15 cellular contexts compared by ENCODE assay signal in genomic region chr18:63313409-63313917, GRCh38. TPM values are rescaled to one million over a fixed set of nuclear protein-coding genes. Genes with fewer than 3 reads are reported as not detected.
DNase-seq lines count a peak whose midpoint lies in the region; ATAC-seq and TF ChIP-seq lines count a peak whose summit lies in the region.
"Had no signal": no experiment of that assay in that cellular context is flagged by ENCODE, and none has a peak within 500 bp of the region (broad histone marks: within the 10 kb centered on the region; RNA-seq: fewer than 3 reads in every experiment).

No MANE protein-coding gene starts in this region.

- peaks cover 36% of the 10 kb centered on the region; the same call in 1 of the 2 replicates for H3F3A ChIP-seq in SU-DHL-6 (ENCODE audit: insufficient read depth)

- peaks cover 100% of the 10 kb centered on the region for H3K79me2 ChIP-seq in SU-DHL-6 (ENCODE audit: insufficient read depth, low read length)

- peaks cover 56% of the 10 kb centered on the region for H3K36me3 Mint-ChIP-seq in stimulated activated naive CD8-positive, alpha-beta T cell treated with anti-CD3 and anti-CD28 coated beads, Interleukin-15, Interleukin-2, amounts not matched to agents 100 ng/mL and 50 ng/mL, for 24 hours (ENCODE audit: low read depth)
- H3K36me3 Mint-ChIP-seq in effector memory CD8-positive, alpha-beta T cell (ENCODE audit: insufficient read depth), result peaks cover 11% of the 10 kb centered on the region
- H3K36me3 Mint-ChIP-seq in CD14-positive monocyte, result peaks cover 6 to 9% of the 10 kb centered on the region in 2 donors

- no peaks in the 10 kb centered on the region for H3K9me3 Mint-ChIP-seq in stimulated activated naive CD8-positive, alpha-beta T cell treated with anti-CD3 and anti-CD28 coated beads, Interleukin-15, Interleukin-2, amounts not matched to agents 100 ng/mL and 50 ng/mL, for 24 hours
- H3K9me3 Mint-ChIP-seq in effector memory CD8-positive, alpha-beta T cell, result no peaks in the 10 kb centered on the region
- no peaks in the 10 kb centered on the region for H3K9me3 Mint-ChIP-seq in CD14-positive monocyte

- H3K27me3 Mint-ChIP-seq in stimulated activated naive CD8-positive, alpha-beta T cell treated with anti-CD3 and anti-CD28 coated beads, Interleukin-15, Interleukin-2, amounts not matched to agents 100 ng/mL and 50 ng/mL, for 24 hours, result no peaks in the 10 kb centered on the region
- no peaks in the 10 kb centered on the region for H3K27me3 Mint-ChIP-seq in effector memory CD8-positive, alpha-beta T cell
- peaks cover 2 to 5% (median 4%) of the 10 kb centered on the region in 3 donors for H3K27me3 Mint-ChIP-seq in CD14-positive monocyte (ENCODE audit: low read depth in 3 of 3)

- H3K4me1 ChIP-seq in vagina, result peaks cover 62% of the 10 kb centered on the region
- H3K4me1 ChIP-seq in foreskin keratinocyte, result no peaks in the 10 kb centered on the region

- intact Hi-C loops in vagina (cut with DNase I), result loop anchor here (10.0 kb wide), 1 partner anchor 49 kb away; no protein-coding TSS in a partner anchor
- intact Hi-C loops in CD14-positive monocyte (cut with micrococcal nuclease), result no loop called here

- no peak for ATAC-seq in stimulated activated naive CD8-positive, alpha-beta T cell treated with anti-CD3 and anti-CD28 coated beads, Interleukin-15, Interleukin-2, amounts not matched to agents 100 U/mL and 50 U/mL, for 24 hours
- no peak for ATAC-seq in effector memory CD8-positive, alpha-beta T cell (replicated peaks)
- no peak for ATAC-seq in foreskin keratinocyte

- H3K27ac ChIP-seq in SU-DHL-6 (ENCODE audit: low read depth, low read length) (peak overlapping the region; percentile 91), vagina (peak overlapping the region; percentile 93), foreskin keratinocyte (no peak overlapping the region)
- H3K27ac ChIP-seq: suprapubic skin had no signal

- no peaks in the 10 kb centered on the region for H3K9me2 ChIP-seq in SU-DHL-6 (replicated peaks; ENCODE audit: insufficient read depth, low read length)

- H3K36me3 ChIP-seq in SU-DHL-6 (ENCODE audit: low read length), result peaks cover 44% of the 10 kb centered on the region
- no peaks in the 10 kb centered on the region for H3K36me3 ChIP-seq in vagina
- H3K36me3 ChIP-seq: Peyer's patch, suprapubic skin had no signal

- peak overlapping the region; percentile 86 for H3K4me2 ChIP-seq in SU-DHL-6 (ENCODE audit: low read depth, low read length, poor library complexity, severe bottlenecking)

- H3K4me3 ChIP-seq in SU-DHL-6 (ENCODE audit: insufficient read depth, low read length, poor library complexity, severe bottlenecking), result peak overlapping the region; percentile 85
- H3K4me3 ChIP-seq in vagina, result no peak overlapping the region
- H3K4me3 ChIP-seq: suprapubic skin had no signal

- H3K27ac Mint-ChIP-seq in stimulated activated naive CD8-positive, alpha-beta T cell treated with anti-CD3 and anti-CD28 coated beads, Interleukin-15, Interleukin-2, amounts not matched to agents 100 ng/mL and 50 ng/mL, for 24 hours, result peak overlapping the region; percentile 77
- peak overlapping the region; percentile 66 to 96 for H3K27ac Mint-ChIP-seq in effector memory CD8-positive, alpha-beta T cell
- no peak overlapping the region for H3K27ac Mint-ChIP-seq in CD14-positive monocyte

- H3K9me3 ChIP-seq in SU-DHL-6 (ENCODE audit: insufficient read depth, low read length) (no peaks in the 10 kb centered on the region), vagina (no peaks in the 10 kb centered on the region)
- H3K9me3 ChIP-seq: Peyer's patch, suprapubic skin had no signal

- H3K4me1 Mint-ChIP-seq in stimulated activated naive CD8-positive, alpha-beta T cell treated with anti-CD3 and anti-CD28 coated beads, Interleukin-15, Interleukin-2, amounts not matched to agents 100 ng/mL and 50 ng/mL, for 24 hours (ENCODE audit: low read depth), result peaks cover 83% of the 10 kb centered on the region
- H3K4me1 Mint-ChIP-seq in effector memory CD8-positive, alpha-beta T cell (ENCODE audit: low read depth in 2 of 2), result peaks cover 63 to 80% of the 10 kb centered on the region in 2 donors
- peaks cover 44% of the 10 kb centered on the region for H3K4me1 Mint-ChIP-seq in CD14-positive monocyte

- no peak for TF ChIP-seq POLR2A in vagina (IDR thresholded peaks at IDR 0.05)

- H3K27me3 ChIP-seq in SU-DHL-6 (ENCODE audit: low read length) (no peaks in the 10 kb centered on the region), vagina (no peaks in the 10 kb centered on the region), foreskin keratinocyte (peaks cover 44% of the 10 kb centered on the region)
- H3K27me3 ChIP-seq: Peyer's patch, suprapubic skin had no signal

- peak overlapping the region; percentile 83 for H3K9ac ChIP-seq in SU-DHL-6 (ENCODE audit: low read length)

- H2AFZ ChIP-seq in SU-DHL-6 (ENCODE audit: low read depth, low read length, severe bottlenecking), result no peak overlapping the region

- no peak for TF ChIP-seq CTCF in SU-DHL-6 (IDR thresholded peaks at IDR 0.05; ENCODE audit: insufficient read depth, low read length, poor library complexity, severe bottlenecking)
- no peak for TF ChIP-seq CTCF in vagina (IDR thresholded peaks at IDR 0.05)
- TF ChIP-seq CTCF in foreskin keratinocyte (conservative IDR thresholded peaks at IDR 0.05), result no peak
- no peak for TF ChIP-seq CTCF in CD14-positive monocyte (IDR thresholded peaks at IDR 0.05)

- DNase-seq in stimulated activated naive CD8-positive, alpha-beta T cell treated with anti-CD3 and anti-CD28 coated beads, Interleukin-15, Interleukin-2, amounts not matched to agents 100 U/mL and 50 U/mL, for 24 hours, result no peak
- no peak for DNase-seq in effector memory CD8-positive, alpha-beta T cell
- DNase-seq in vagina (ENCODE audit: extremely low spot score in 2 of 2), result no peak
- DNase-seq in foreskin keratinocyte, result no peak
- no peak for DNase-seq in NCI-H1930 (lab: John Stamatoyannopoulos, UW)
- no peak for DNase-seq in CD14-positive monocyte (ENCODE audit: low spot score)
- DNase-seq: activated CD8-positive, alpha-beta memory T cell treated with anti-CD3 and anti-CD28 coated beads for 24 hours; amygdala; NCI-H146; Peyer's patch; posterior cingulate gyrus; T-helper 9 cell had no signal

- peak overlapping the region; percentile 99 for H3K4me3 Mint-ChIP-seq in stimulated activated naive CD8-positive, alpha-beta T cell treated with anti-CD3 and anti-CD28 coated beads, Interleukin-15, Interleukin-2, amounts not matched to agents 100 ng/mL and 50 ng/mL, for 24 hours
- peak overlapping the region; percentile 26 to 92 for H3K4me3 Mint-ChIP-seq in effector memory CD8-positive, alpha-beta T cell
- no peak overlapping the region for H3K4me3 Mint-ChIP-seq in CD14-positive monocyte

- peaks cover 49% of the 10 kb centered on the region for H4K20me1 ChIP-seq in SU-DHL-6 (ENCODE audit: low read depth, low read length)

RNA-seq across cellular contexts. Expression of gene BCL2, which starts 6.1 kb away (rescaled TPM):
- total RNA-seq in vagina (18.7 TPM), foreskin keratinocyte (0.99 and 1.9 TPM in 2 replicates)
- polyA plus RNA-seq in foreskin keratinocyte (0.35 and 0.69 TPM in 2 replicates), CD14-positive monocyte (1 to 10 TPM in 1 of 2 donors, under 1 TPM in 1; 0.58 to 1.1 TPM)

RNA-seq across cellular contexts. Expression of gene KDSR, which starts 53.5 kb away (rescaled TPM):
- total RNA-seq in vagina (42.0 TPM), foreskin keratinocyte (50.9 and 55.8 TPM in 2 replicates)
- polyA plus RNA-seq in foreskin keratinocyte (32.7 and 36.9 TPM in 2 replicates), CD14-positive monocyte (10 to 100 TPM; 29.9 to 38.5 TPM)

Comparison
In these comparisons a context has a peak if more than half of its experiments do, and no peak if none do; other contexts are left out.
1. H3K27ac Mint-ChIP-seq: peak in stimulated activated naive CD8-positive, alpha-beta T cell treated with anti-CD3 and anti-CD28 coated beads, Interleukin-15, Interleukin-2, amounts not matched to agents 100 ng/mL and 50 ng/mL, for 24 hours (single experiment) and effector memory CD8-positive, alpha-beta T cell (2 of 2); none in CD14-positive monocyte (0 of 7).
2. H3K4me3 Mint-ChIP-seq: peak in stimulated activated naive CD8-positive, alpha-beta T cell treated with anti-CD3 and anti-CD28 coated beads, Interleukin-15, Interleukin-2, amounts not matched to agents 100 ng/mL and 50 ng/mL, for 24 hours (single experiment) and effector memory CD8-positive, alpha-beta T cell (2 of 2); none in CD14-positive monocyte (0 of 2).